10 cellular contexts compared by ENCODE assay signal in the genomic region with DNA sequence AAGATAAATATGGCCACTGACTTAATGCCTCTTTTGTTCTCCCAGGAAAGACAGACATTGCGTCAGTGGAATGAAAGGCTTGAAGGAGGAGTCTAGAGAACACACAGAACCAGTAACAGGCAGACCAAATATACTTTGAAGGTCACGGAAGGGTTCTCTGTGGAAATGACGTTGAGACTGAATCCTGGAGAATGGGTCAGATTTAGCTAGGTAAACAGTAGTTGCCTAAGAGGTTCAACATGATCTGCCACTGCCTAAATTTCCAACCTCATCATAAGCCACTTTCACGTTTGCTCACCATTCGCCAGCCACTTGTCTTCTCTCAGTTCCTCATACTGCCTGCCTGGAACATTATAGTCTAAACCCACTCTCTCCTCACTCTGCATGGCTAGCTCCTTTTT. TPM values are rescaled to one million over a fixed set of nuclear protein-coding genes. Genes with fewer than 3 reads are reported as not detected.
A peak's percentile ranks its signal among the peaks of the same experiment; 100 is the strongest.
DNase-seq lines count a peak whose midpoint lies in the region; ATAC-seq and TF ChIP-seq lines count a peak whose summit lies in the region.
"Had no signal": no experiment of that assay in that cellular context is flagged by ENCODE, and none has a peak within 500 bp of the region (broad histone marks: within the 10 kb centered on the region; RNA-seq: fewer than 3 reads in every experiment).

No MANE protein-coding gene starts in this region.

- H3K9me3 Mint-ChIP-seq in nephron progenitor cell (no peaks in the 10 kb centered on the region), neural progenitor cell (no peaks in the 10 kb centered on the region)

- H3K36me3 Mint-ChIP-seq in nephron progenitor cell (ENCODE audit: low read depth) (no peaks in the 10 kb centered on the region), neural progenitor cell (no peaks in the 10 kb centered on the region)
- H3K36me3 Mint-ChIP-seq: IgD-negative memory B cell had no signal

- ATAC-seq in GM21447 (IDR thresholded peaks at IDR 0.05; ENCODE audit: unreplicated experiment) = peak; percentile 98
- ATAC-seq in HG03378 (IDR thresholded peaks at IDR 0.05; ENCODE audit: unreplicated experiment) = peak; percentile 98

- no peaks in the 10 kb centered on the region for H3K9me3 ChIP-seq in neural progenitor cell (ENCODE audit: low read depth)

- H3K36me3 ChIP-seq in neural progenitor cell = no peaks in the 10 kb centered on the region
- H3K36me3 ChIP-seq: brain microvascular endothelial cell had no signal

- no peak overlapping the region for H3K27ac ChIP-seq in neural progenitor cell
- H3K27ac ChIP-seq: brain microvascular endothelial cell had no signal

- no peaks in the 10 kb centered on the region for H3K79me2 ChIP-seq in neural progenitor cell (ENCODE audit: low read depth)

- no peak overlapping the region for H3K4me3 ChIP-seq in neural progenitor cell

- peak; percentile 19 for DNase-seq in GM10266 (ENCODE audit: extremely low spot score)
- peak; percentile 93 for DNase-seq in foreskin melanocyte
- no peak for DNase-seq in putamen (ENCODE audit: low spot score)
- no peak for DNase-seq in HuH-7 (ENCODE audit: low spot score)
- DNase-seq in nephron progenitor cell = no peak
- DNase-seq in neural progenitor cell (ENCODE audit: low spot score) = no peak

- H3K27me3 Mint-ChIP-seq in nephron progenitor cell (ENCODE audit: low read depth, poor library complexity) (no peaks in the 10 kb centered on the region), neural progenitor cell (ENCODE audit: insufficient read depth, low read depth) (no peaks in the 10 kb centered on the region)
- H3K27me3 Mint-ChIP-seq: IgD-negative memory B cell had no signal

- no peak overlapping the region for H3K27ac Mint-ChIP-seq in nephron progenitor cell
- no peak overlapping the region for H3K27ac Mint-ChIP-seq in neural progenitor cell

- H4K20me1 ChIP-seq in neural progenitor cell (ENCODE audit: low read depth) = no peaks in the 10 kb centered on the region

- H3K27me3 ChIP-seq in neural progenitor cell = no peaks in the 10 kb centered on the region
- H3K27me3 ChIP-seq: brain microvascular endothelial cell had no signal

- H3K4me1 ChIP-seq in neural progenitor cell = no peaks in the 10 kb centered on the region

- no peak overlapping the region for H3K9ac ChIP-seq in neural progenitor cell

- H3K4me1 Mint-ChIP-seq in nephron progenitor cell = no peaks in the 10 kb centered on the region
- H3K4me1 Mint-ChIP-seq in neural progenitor cell = no peaks in the 10 kb centered on the region

- H3F3A ChIP-seq in neural progenitor cell (ENCODE audit: low read depth) = no peaks in the 10 kb centered on the region

- TF ChIP-seq CTCF in GM10266 (IDR thresholded peaks at IDR 0.05; ENCODE audit: control insufficient read depth, insufficient read depth, low read depth, missing control alignments) (no peak), nephron progenitor cell (IDR thresholded peaks at IDR 0.05) (no peak), neural progenitor cell (IDR thresholded peaks at IDR 0.05) (no peak)

- H3K4me3 Mint-ChIP-seq in nephron progenitor cell (no peak overlapping the region), neural progenitor cell (no peak overlapping the region)
- H3K4me3 Mint-ChIP-seq: IgD-negative memory B cell had no signal

- H3K4me2 ChIP-seq in neural progenitor cell = no peak overlapping the region

- no peak overlapping the region for H2AFZ ChIP-seq in neural progenitor cell (replicated peaks)

RNA-seq across cellular contexts. Expression of a gene that starts 20.5 kb away (rescaled TPM):
- 0.81 and 1.0 TPM in 2 replicates for total RNA-seq in neural progenitor cell (ENCODE audit: low replicate concordance)

Comparison
In these comparisons a context has a peak if more than half of its experiments do, and no peak if none do; other contexts are left out.
1. DNase-seq: peak in GM10266 (single experiment) and foreskin melanocyte (single experiment); none in putamen (single experiment), HuH-7 (single experiment), nephron progenitor cell (single experiment) and neural progenitor cell (single experiment).